Comparison of ENCODE assay signal across 12 cellular contexts in genomic region chr21:43644609-43645008, GRCh38. TPM values are rescaled to one million over a fixed set of nuclear protein-coding genes. Genes with fewer than 3 reads are reported as not detected.
DNase-seq lines count a peak whose midpoint lies in the region; ATAC-seq, FAIRE-seq and TF ChIP-seq lines count a peak whose summit lies in the region.
"Had no signal": no experiment of that assay in that cellular context is flagged by ENCODE, and none has a peak within 500 bp of the region (broad histone marks: within the 10 kb centered on the region; RNA-seq: fewer than 3 reads in every experiment).

No MANE protein-coding gene starts in this region.

- TF ChIP-seq RAD21 in A549 (conservative IDR thresholded peaks at IDR 0.05 in 1 of 2, IDR thresholded peaks at IDR 0.05 in 1 of 2), result peak in 1 of 2 experiments; percentile 18; a peak in 1 of 5 replicates

- no peak for TF ChIP-seq EP300 in A549 (IDR thresholded peaks at IDR 0.05)

- H3K27ac Mint-ChIP-seq in brain, result peak overlapping the region; percentile 26 to 96 (median 73)
- H3K27ac Mint-ChIP-seq: activated naive CD4-positive, alpha-beta T cell treated with anti-CD3 and anti-CD28 coated beads, Interleukin-2, amount 50 U/mL, for 72 hours had no signal

- CTCF ChIA-PET in A549 (lab: Yijun Ruan, JAX), result interaction anchor here (0.7 to 4.4 kb wide), 12 partner anchors 17 to 453 kb away, joined by 3 to 49 read pairs (median 4); no protein-coding TSS in a partner anchor

- no peak for TF ChIP-seq POLR2A in A549 (IDR thresholded peaks at IDR 0.05; ENCODE audit: low read length)

- no peak overlapping the region for H3K4me3 ChIP-seq in A549

- peak in 1 of 2 experiments; percentile 51; a peak in 3 of 6 replicates for ATAC-seq in A549
- no peak for ATAC-seq in GM21447 (IDR thresholded peaks at IDR 0.05; ENCODE audit: unreplicated experiment)
- no peak for ATAC-seq in GM21529 (IDR thresholded peaks at IDR 0.05; ENCODE audit: unreplicated experiment)
- ATAC-seq: activated naive CD4-positive, alpha-beta T cell treated with anti-CD3 and anti-CD28 coated beads, Interleukin-2, amount 50 U/mL, for 72 hours had no signal

- no peaks in the 10 kb centered on the region for H3K36me3 Mint-ChIP-seq in brain
- H3K36me3 Mint-ChIP-seq: activated naive CD4-positive, alpha-beta T cell treated with anti-CD3 and anti-CD28 coated beads, Interleukin-2, amount 50 U/mL, for 72 hours; naive B cell had no signal

- H3K4me1 ChIP-seq in A549, result peaks cover 40% of the 10 kb centered on the region

- H3K4me3 Mint-ChIP-seq in brain, result peak overlapping the region in 3 of 5 experiments; percentile 9 to 49 (median 20)

- no peak for FAIRE-seq in A549 (lab: Jason Lieb, UNC)

- WGBS in A549 (ENCODE audit: missing lambda C conversion rate), result 18% methylated on average over 6 of the region's 6 CpGs

- H3K27ac ChIP-seq in A549, result peak overlapping the region; percentile 97 to 98

- H3K27me3 Mint-ChIP-seq in brain, result peaks cover 4% of the 10 kb centered on the region
- H3K27me3 Mint-ChIP-seq: naive B cell had no signal

- peaks cover 38% of the 10 kb centered on the region for H3K4me1 Mint-ChIP-seq in brain

- no peaks in the 10 kb centered on the region for H3K9me3 ChIP-seq in A549

- POLR2A ChIA-PET in A549 (lab: Yijun Ruan, JAX), result interaction anchor here (0.6 to 1.6 kb wide), 4 partner anchors 33 to 301 kb away, joined by 4 to 6 read pairs (median 4); no protein-coding TSS in a partner anchor

- H3K9me3 Mint-ChIP-seq in brain, result no peaks in the 10 kb centered on the region
- H3K9me3 Mint-ChIP-seq: activated naive CD4-positive, alpha-beta T cell treated with anti-CD3 and anti-CD28 coated beads, Interleukin-2, amount 50 U/mL, for 72 hours; naive B cell had no signal

- peak in 1 of 2 experiments; percentile 46 for DNase-seq in A549 (ENCODE audit: low read depth in 1 of 2, low spot score in 1 of 2)
- peak; percentile 75 for DNase-seq in M059J (ENCODE audit: low read depth)
- DNase-seq in inferior parietal cortex (ENCODE audit: extremely low spot score), result peak; percentile 21
- DNase-seq in NCI-H146 treated with DMSO at 0.1 percent for 48 hours (lab: John Stamatoyannopoulos, UW; ENCODE audit: unreplicated experiment), result no peak
- no peak for DNase-seq in activated effector memory CD4-positive, alpha-beta T cell treated with anti-CD3 and anti-CD28 coated beads, Interleukin-2, amount 50 U/mL, for 16 hours
- DNase-seq: naive B cell, NCI-H2107, OCI-M1 had no signal

- H3K4me2 ChIP-seq in A549, result peak overlapping the region; percentile 72

- no peak for TF ChIP-seq CTCF in A549 (IDR thresholded peaks at IDR 0.05)
- no peak for TF ChIP-seq CTCF in brain (conservative IDR thresholded peaks at IDR 0.05)

TF ChIP-seq in A549, 52 proteins besides CTCF, POLR2A, EP300 and RAD21:
- TF ChIP-seq FOSL2 (IDR thresholded peaks at IDR 0.05), result no peak
- TF ChIP-seq FOSL2 (CRISPR knock-in tag; IDR thresholded peaks at IDR 0.05), result peak; percentile 35
- 0 out of 2 replicates have a peak, but pooled peaks have one; percentile 38 for TF ChIP-seq EHF (CRISPR knock-in tag; IDR thresholded peaks at IDR 0.05)
- TF ChIP-seq ESRRA (IDR thresholded peaks at IDR 0.05; ENCODE audit: borderline replicate concordance, low read length), result no peak
- TF ChIP-seq RNF2 (IDR thresholded peaks at IDR 0.05; ENCODE audit: borderline replicate concordance, low read depth), result no peak
- TF ChIP-seq MAX (IDR thresholded peaks at IDR 0.05), result peak; percentile 44; the same call in 1 of the 2 replicates
- no peak for TF ChIP-seq PBX3 (IDR thresholded peaks at IDR 0.05)

RNA-seq across cellular contexts. Expression of gene HSF2BP, which starts 14.7 kb away (rescaled TPM):
- polyA plus RNA-seq in A549 (2011; rRNA removed), result 2.7 and 3.1 TPM in 2 replicates
- 1.5 and 1.6 TPM in 2 replicates for polyA plus RNA-seq in A549 (2012; cell fraction: cytosol; rRNA removed)
- polyA plus RNA-seq in A549 (2012; cell fraction: nucleus; rRNA removed), result 0.82 and 1.1 TPM in 2 replicates
- 1.7 to 2.3 TPM (median 1.7 TPM) in 3 replicates for polyA plus RNA-seq in A549 (2017; fragmentation: RNase III; extraction: RNeasy Plus Mini Kit Qiagen cat#74134 plus additional on column Dnase treatment)
- polyA minus RNA-seq in A549 (2011; rRNA and poly(A)+ RNA removed), result 2.0 and 2.1 TPM in 2 replicates
- total RNA-seq in M059J (2014; rRNA removed; shearing (Covaris generic)), result 2.0 and 4.7 TPM in 2 replicates
- 1.8 TPM for polyA plus RNA-seq in brain (ENCODE audit: insufficient read depth, low read depth, low replicate concordance)

RNA-seq across cellular contexts. Expression of gene RRP1B, which starts 14.8 kb away (rescaled TPM):
- polyA plus RNA-seq in A549 (2011; rRNA removed) (25.4 and 32.5 TPM in 2 replicates), A549 (2017; fragmentation: RNase III; extraction: RNeasy Plus Mini Kit Qiagen cat#74134 plus additional on column Dnase treatment) (31.4 to 32.5 TPM (median 32.4 TPM) in 3 replicates), brain (ENCODE audit: insufficient read depth, low read depth, low replicate concordance) (22.9 TPM)
- 14.6 and 17.7 TPM in 2 replicates for polyA plus RNA-seq in A549 (2012; cell fraction: cytosol; rRNA removed)
- polyA plus RNA-seq in A549 (2012; cell fraction: nucleus; rRNA removed), result 20.2 and 22.5 TPM in 2 replicates
- 23.1 and 26.2 TPM in 2 replicates for polyA minus RNA-seq in A549 (2011; rRNA and poly(A)+ RNA removed)
- total RNA-seq in M059J (2014; rRNA removed; shearing (Covaris generic)), result 23.8 and 42.8 TPM in 2 replicates

Comparison
In these comparisons a context has a peak if more than half of its experiments do, and no peak if none do; other contexts are left out.
1. DNase-seq: peak in M059J (single experiment) and inferior parietal cortex (single experiment); none in NCI-H146 treated with DMSO at 0.1 percent for 48 hours (single experiment) and activated effector memory CD4-positive, alpha-beta T cell treated with anti-CD3 and anti-CD28 coated beads, Interleukin-2, amount 50 U/mL, for 16 hours (single experiment).